ENCODE assay signal across 1 cellular context in genomic region chr5:89436464-89436863, GRCh38.
TF ChIP-seq lines count a peak whose summit lies in the region.

No MANE protein-coding gene starts in this region.

TF ChIP-seq in GM23338, 12 proteins besides CTCF, POLR2A, EP300 and RAD21 (continued from another document):
- TF ChIP-seq ZNF462 (CRISPR knock-in tag; IDR thresholded peaks at IDR 0.05) (no peak), NANOG (IDR thresholded peaks at IDR 0.05; ENCODE audit: borderline replicate concordance) (no peak), ETS1 (IDR thresholded peaks at IDR 0.05) (no peak), STAT1 (IDR thresholded peaks at IDR 0.05; ENCODE audit: unreplicated experiment) (no peak), CREB1 (CRISPR knock-in tag; IDR thresholded peaks at IDR 0.05; ENCODE audit: low read depth) (no peak), ZNF114 (CRISPR knock-in tag; IDR thresholded peaks at IDR 0.05) (no peak), REST (IDR thresholded peaks at IDR 0.05; ENCODE audit: unreplicated experiment) (no peak), ZNF331 (CRISPR knock-in tag; IDR thresholded peaks at IDR 0.05; ENCODE audit: low read depth) (no peak), EZH2 (IDR thresholded peaks at IDR 0.05; ENCODE audit: low read depth, unreplicated experiment) (no peak), EZH2phosphoT487 (IDR thresholded peaks at IDR 0.05; ENCODE audit: unreplicated experiment) (no peak)
